Comparison of ENCODE assay signal across 22 cellular contexts in the genomic region with DNA sequence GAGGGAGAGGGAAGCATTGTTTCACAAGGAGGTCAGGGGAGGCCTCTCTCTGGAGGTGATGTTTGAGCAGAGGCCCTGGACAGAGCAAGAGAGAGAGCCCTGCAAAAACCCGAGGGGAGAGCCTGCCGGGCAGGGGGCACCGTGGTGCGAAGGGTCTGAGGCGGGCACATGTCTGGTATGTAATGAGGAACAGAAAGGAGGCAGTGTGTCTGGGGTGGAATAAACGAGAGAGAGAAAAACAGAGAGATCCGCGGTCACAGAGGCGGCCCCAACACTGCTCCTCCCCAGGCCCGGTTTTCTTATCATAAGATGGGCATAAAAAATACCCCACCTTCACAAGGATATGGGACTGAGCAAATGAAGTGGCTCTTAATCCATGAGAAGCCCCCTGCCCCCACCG.
A peak's percentile ranks its signal among the peaks of the same experiment; 100 is the strongest.
DNase-seq lines count a peak whose midpoint lies in the region; ATAC-seq and TF ChIP-seq lines count a peak whose summit lies in the region.
"Had no signal": no experiment of that assay in that cellular context is flagged by ENCODE, and none has a peak within 500 bp of the region (broad histone marks: within the 10 kb centered on the region; RNA-seq: fewer than 3 reads in every experiment).

No MANE protein-coding gene starts in this region.

- peak overlapping the region; percentile 23 for H3K27ac Mint-ChIP-seq in activated CD4-positive, alpha-beta T cell treated with anti-CD3 and anti-CD28 coated beads, Interleukin-2, amount 10 ng/mL, durations not matched to agents 24 days and 14 days
- peak overlapping the region; percentile 83 for H3K27ac Mint-ChIP-seq in activated T-helper 17 cell treated with anti-CD3 and anti-CD28 coated beads, Interleukin-2, amount 50 U/mL, for 72 hours
- peak overlapping the region; percentile 50 for H3K27ac Mint-ChIP-seq in glutamatergic neuron (ENCODE audit: unreplicated experiment)
- peak overlapping the region; percentile 36 to 79 for H3K27ac Mint-ChIP-seq in stimulated activated naive CD8-positive, alpha-beta T cell treated with anti-CD3 and anti-CD28 coated beads, Interleukin-15, amount 100 ng/mL, for 72 hours

- no peaks in the 10 kb centered on the region for H3K9me3 ChIP-seq in ascending aorta
- H3K9me3 ChIP-seq: prostate gland had no signal

- peaks cover 37% of the 10 kb centered on the region for H3K4me1 Mint-ChIP-seq in activated CD4-positive, alpha-beta T cell treated with anti-CD3 and anti-CD28 coated beads, Interleukin-2, amount 10 ng/mL, durations not matched to agents 24 days and 14 days
- H3K4me1 Mint-ChIP-seq in activated T-helper 17 cell treated with anti-CD3 and anti-CD28 coated beads, Interleukin-2, amount 50 U/mL, for 72 hours, result peaks cover 38% of the 10 kb centered on the region
- H3K4me1 Mint-ChIP-seq in glutamatergic neuron (ENCODE audit: low read depth, unreplicated experiment), result peaks cover 42% of the 10 kb centered on the region
- peaks cover 71% of the 10 kb centered on the region for H3K4me1 Mint-ChIP-seq in stimulated activated naive CD8-positive, alpha-beta T cell treated with anti-CD3 and anti-CD28 coated beads, Interleukin-15, amount 100 ng/mL, for 72 hours

- no peak overlapping the region for H3K4me3 ChIP-seq in ascending aorta
- H3K4me3 ChIP-seq: prostate gland, SK-N-MC, smooth muscle cell had no signal

- H3K27me3 Mint-ChIP-seq in activated CD4-positive, alpha-beta T cell treated with anti-CD3 and anti-CD28 coated beads, Interleukin-2, amount 10 ng/mL, durations not matched to agents 24 days and 14 days, result no peaks in the 10 kb centered on the region
- no peaks in the 10 kb centered on the region for H3K27me3 Mint-ChIP-seq in activated T-helper 17 cell treated with anti-CD3 and anti-CD28 coated beads, Interleukin-2, amount 50 U/mL, for 72 hours
- H3K27me3 Mint-ChIP-seq in glutamatergic neuron (ENCODE audit: unreplicated experiment), result peaks cover 16% of the 10 kb centered on the region
- no peaks in the 10 kb centered on the region for H3K27me3 Mint-ChIP-seq in stimulated activated naive CD8-positive, alpha-beta T cell treated with anti-CD3 and anti-CD28 coated beads, Interleukin-15, amount 100 ng/mL, for 72 hours

- H3K27ac ChIP-seq in ascending aorta, result peak overlapping the region in 1 of 2 donors; percentile 82
- H3K27ac ChIP-seq: KMS-11, prostate gland, SK-N-MC had no signal

- no peak for TF ChIP-seq CTCF in glutamatergic neuron (IDR thresholded peaks at IDR 0.05; ENCODE audit: partially characterized antibody, unreplicated experiment)
- no peak for TF ChIP-seq CTCF in ascending aorta (IDR thresholded peaks at IDR 0.05)

- H3K27me3 ChIP-seq in ascending aorta, result no peaks in the 10 kb centered on the region

- H3K9me3 Mint-ChIP-seq in activated CD4-positive, alpha-beta T cell treated with anti-CD3 and anti-CD28 coated beads, Interleukin-2, amount 10 ng/mL, durations not matched to agents 24 days and 14 days, result no peaks in the 10 kb centered on the region
- H3K9me3 Mint-ChIP-seq in activated T-helper 17 cell treated with anti-CD3 and anti-CD28 coated beads, Interleukin-2, amount 50 U/mL, for 72 hours, result no peaks in the 10 kb centered on the region
- peaks cover 14% of the 10 kb centered on the region for H3K9me3 Mint-ChIP-seq in glutamatergic neuron (ENCODE audit: unreplicated experiment)
- H3K9me3 Mint-ChIP-seq in stimulated activated naive CD8-positive, alpha-beta T cell treated with anti-CD3 and anti-CD28 coated beads, Interleukin-15, amount 100 ng/mL, for 72 hours, result no peaks in the 10 kb centered on the region
- H3K9me3 Mint-ChIP-seq: activated T-cell treated with anti-CD3 and anti-CD28 coated beads, Interleukin-2, amount 50 U/mL, for 4 hours had no signal

- H3K36me3 ChIP-seq in ascending aorta, result no peaks in the 10 kb centered on the region
- H3K36me3 ChIP-seq: prostate gland had no signal

- DNase-seq in activated CD4-positive, alpha-beta T cell treated with anti-CD3 and anti-CD28 coated beads, Interleukin-2, amount 10 ng/mL, durations not matched to agents 24 days and 14 days, result no peak
- no peak for DNase-seq in activated CD4-positive, alpha-beta T cell treated with anti-CD3 and anti-CD28 coated beads, Interleukin-2, amount 50 U/mL, for 48 hours
- no peak for DNase-seq in glutamatergic neuron
- DNase-seq in stimulated activated naive CD8-positive, alpha-beta T cell treated with anti-CD3 and anti-CD28 coated beads, Interleukin-15, amount 100 ng/mL, for 72 hours, result no peak
- DNase-seq in Right ventricle myocardium inferior (ENCODE audit: missing footprints), result no peak
- no peak for DNase-seq in NOMO-1 treated with DMSO at 0.1 percent for 48 hours (lab: John Stamatoyannopoulos, UW; ENCODE audit: unreplicated experiment)
- no peak for DNase-seq in ascending aorta (ENCODE audit: low spot score in 2 of 2)
- DNase-seq: activated CD4-positive, alpha-beta T cell treated with anti-CD3 and anti-CD28 coated beads for 4 hours; activated T-cell treated with anti-CD3 and anti-CD28 coated beads, Interleukin-2, amount 50 U/mL, for 4 hours; hippocampal formation; mesenchymal stem cell; NCI-H1092 treated with DMSO at 0.1 percent for 48 hours; NCI-H2171; NCI-H774; stimulated activated CD4-positive, alpha-beta T cell treated with anti-CD3 and anti-CD28 coated beads, Interleukin-4, amount 100 ng/mL, for 4 hours; T-helper 9 cell had no signal

- peaks cover 51% of the 10 kb centered on the region for H3K36me3 Mint-ChIP-seq in activated CD4-positive, alpha-beta T cell treated with anti-CD3 and anti-CD28 coated beads, Interleukin-2, amount 10 ng/mL, durations not matched to agents 24 days and 14 days (ENCODE audit: low read depth)
- peaks cover 83% of the 10 kb centered on the region for H3K36me3 Mint-ChIP-seq in activated T-helper 17 cell treated with anti-CD3 and anti-CD28 coated beads, Interleukin-2, amount 50 U/mL, for 72 hours (ENCODE audit: low read depth)
- H3K36me3 Mint-ChIP-seq in glutamatergic neuron (ENCODE audit: unreplicated experiment), result peaks cover 9% of the 10 kb centered on the region

- H3K4me1 ChIP-seq in ascending aorta, result peaks cover 23 to 67% of the 10 kb centered on the region in 2 donors
- H3K4me1 ChIP-seq: prostate gland had no signal

- ATAC-seq in activated T-helper 17 cell treated with anti-CD3 and anti-CD28 coated beads, Interleukin-2, amount 50 U/mL, for 72 hours (replicated peaks), result no peak
- no peak for ATAC-seq in stimulated activated naive CD8-positive, alpha-beta T cell treated with anti-CD3 and anti-CD28 coated beads, Interleukin-15, amount 100 ng/mL, for 72 hours
- ATAC-seq in Right ventricle myocardium inferior, result no peak
- ATAC-seq: activated T-cell treated with anti-CD3 and anti-CD28 coated beads, Interleukin-2, amount 50 U/mL, for 4 hours had no signal

- no peak overlapping the region for H3K4me3 Mint-ChIP-seq in activated CD4-positive, alpha-beta T cell treated with anti-CD3 and anti-CD28 coated beads, Interleukin-2, amount 10 ng/mL, durations not matched to agents 24 days and 14 days
- no peak overlapping the region for H3K4me3 Mint-ChIP-seq in activated T-helper 17 cell treated with anti-CD3 and anti-CD28 coated beads, Interleukin-2, amount 50 U/mL, for 72 hours
- no peak overlapping the region for H3K4me3 Mint-ChIP-seq in glutamatergic neuron (ENCODE audit: unreplicated experiment)
- no peak overlapping the region for H3K4me3 Mint-ChIP-seq in stimulated activated naive CD8-positive, alpha-beta T cell treated with anti-CD3 and anti-CD28 coated beads, Interleukin-15, amount 100 ng/mL, for 72 hours
- H3K4me3 Mint-ChIP-seq: activated T-cell treated with anti-CD3 and anti-CD28 coated beads, Interleukin-2, amount 50 U/mL, for 4 hours; CD14-positive monocyte had no signal

- intact Hi-C loops in activated CD4-positive, alpha-beta T cell treated with anti-CD3 and anti-CD28 coated beads, Interleukin-2, amount 10 ng/mL, durations not matched to agents 24 days and 14 days (cut with micrococcal nuclease), result no loop called here
- intact Hi-C loops in Right ventricle myocardium inferior (cut with DNase I) (no loop called here), ascending aorta (cut with DNase I) (no loop called here)

Comparison
In these comparisons a context has a peak if more than half of its experiments do, and no peak if none do; other contexts are left out.
1. H3K27ac Mint-ChIP-seq: peak in every context shown above with its lines; median percentile 83 in activated T-helper 17 cell treated with anti-CD3 and anti-CD28 coated beads, Interleukin-2, amount 50 U/mL, for 72 hours; 58 in stimulated activated naive CD8-positive, alpha-beta T cell treated with anti-CD3 and anti-CD28 coated beads, Interleukin-15, amount 100 ng/mL, for 72 hours; 50 in glutamatergic neuron; 23 in activated CD4-positive, alpha-beta T cell treated with anti-CD3 and anti-CD28 coated beads, Interleukin-2, amount 10 ng/mL, durations not matched to agents 24 days and 14 days.